ENCODE assay signal across 7 cellular contexts in genomic region chr15:63189955-63190691, GRCh38. TPM values are rescaled to one million over a fixed set of nuclear protein-coding genes. Genes with fewer than 3 reads are reported as not detected.
DNase-seq lines count a peak whose midpoint lies in the region; ATAC-seq and TF ChIP-seq lines count a peak whose summit lies in the region.

No MANE protein-coding gene starts in this region.

- CTCF ChIA-PET in Panc1 (lab: Charles Lee), result interaction anchor here (0.6 kb wide), 1 partner anchor 11 kb away, joined by 3 read pairs; no protein-coding TSS in a partner anchor

- 7 to 13% methylated on average over 9 of the region's 9 CpGs for WGBS in ectodermal cell, 2 experiments

- H3K27ac ChIP-seq in Panc1 (ENCODE audit: low read length) (peak overlapping the region; percentile 71), ectodermal cell (ENCODE audit: insufficient read depth, low read depth, low read length, poor library complexity, severe bottlenecking) (no peak overlapping the region), neural progenitor cell (no peak overlapping the region)

- H3K4me1 ChIP-seq in HAP-1 (peaks cover 24% of the 10 kb centered on the region), Panc1 (ENCODE audit: control insufficient read depth, insufficient read depth, low read length) (peaks cover 18% of the 10 kb centered on the region), ectodermal cell (ENCODE audit: control insufficient read depth, insufficient read depth, low read length) (peaks cover 17% of the 10 kb centered on the region), neural progenitor cell (peaks cover 35% of the 10 kb centered on the region)

- H3K27me3 ChIP-seq in HAP-1 (ENCODE audit: low read depth) (no peaks in the 10 kb centered on the region), Panc1 (ENCODE audit: control insufficient read depth, insufficient read depth, low read length) (no peaks in the 10 kb centered on the region), ectodermal cell (ENCODE audit: control insufficient read depth, insufficient read depth, low read length, poor library complexity, severe bottlenecking) (no peaks in the 10 kb centered on the region), neural progenitor cell (no peaks in the 10 kb centered on the region)

- H3K9me3 Mint-ChIP-seq in neural progenitor cell, result no peaks in the 10 kb centered on the region

- TF ChIP-seq CTCF in Panc1 (IDR thresholded peaks at IDR 0.05) (no peak), neural progenitor cell (IDR thresholded peaks at IDR 0.05) (no peak), GM10266 (IDR thresholded peaks at IDR 0.05; ENCODE audit: control insufficient read depth, insufficient read depth, low read depth, missing control alignments) (no peak)

- peak overlapping the region; percentile 59 for H3K9ac ChIP-seq in neural progenitor cell

- POLR2A ChIA-PET in Panc1 (lab: Charles Lee), result no interaction called here

- H3K27ac Mint-ChIP-seq in neural progenitor cell, result peak overlapping the region; percentile 16

- BruUV-seq in Panc1 (replicated peaks; lab: Mats Ljungman, UMichigan), result no TSS peak

- peaks cover 54% of the 10 kb centered on the region for H3K79me2 ChIP-seq in neural progenitor cell (ENCODE audit: low read depth)

- intact Hi-C loops in Panc1 (cut with micrococcal nuclease; ENCODE audit: unreplicated experiment), result loop anchor here (10.0 kb wide), 1 partner anchor 215 kb away; no protein-coding TSS in a partner anchor

- in situ Hi-C loops in HAP-1 (cut with MboI; ENCODE audit: low sequenced_read_pairs) (no loop called here), Panc1 (cut with HindIII; ENCODE audit: low pct_unique_long_range_greater_than_20kb, low sequenced_read_pairs) (no loop called here)

- H3K36me3 Mint-ChIP-seq in neural progenitor cell, result peaks cover 2% of the 10 kb centered on the region

- DNase-seq in HAP-1 (ENCODE audit: low spot score in 2 of 2) (no peak), Panc1 (ENCODE audit: low read depth, low spot score) (no peak), neural progenitor cell (ENCODE audit: low spot score) (peak; percentile 47), GM10266 (ENCODE audit: extremely low spot score) (no peak)

- peak overlapping the region; percentile 88 for H3K4me3 Mint-ChIP-seq in neural progenitor cell

- peak overlapping the region; percentile 93 for H2AFZ ChIP-seq in neural progenitor cell (replicated peaks)

- H3K27me3 Mint-ChIP-seq in neural progenitor cell (ENCODE audit: insufficient read depth, low read depth), result peaks cover 3% of the 10 kb centered on the region

- H3F3A ChIP-seq in neural progenitor cell (ENCODE audit: low read depth), result peaks cover 12% of the 10 kb centered on the region

- H3K4me3 ChIP-seq in HAP-1 (peak overlapping the region; percentile 63), Panc1 (ENCODE audit: low read depth in 2 of 2, low read length in 2 of 2) (peak overlapping the region; percentile 67 to 71), ectodermal cell (ENCODE audit: insufficient read depth, low read depth, low read length) (peak overlapping the region; percentile 92), neural progenitor cell (peak overlapping the region; percentile 98)

- peaks cover 51% of the 10 kb centered on the region for H3K4me1 Mint-ChIP-seq in neural progenitor cell

- peak overlapping the region; percentile 78 for H3K4me2 ChIP-seq in neural progenitor cell

- H3K36me3 ChIP-seq in HAP-1 (replicated peaks) (no peaks in the 10 kb centered on the region), Panc1 (ENCODE audit: control insufficient read depth, insufficient read depth, low read length) (no peaks in the 10 kb centered on the region; the same call in 1 of the 2 replicates), ectodermal cell (ENCODE audit: control insufficient read depth, insufficient read depth, low read length) (no peaks in the 10 kb centered on the region), neural progenitor cell (no peaks in the 10 kb centered on the region)

- H4K20me1 ChIP-seq in neural progenitor cell (ENCODE audit: low read depth), result peaks cover 22% of the 10 kb centered on the region

- ATAC-seq in Panc1 (no peak), HG02973 (IDR thresholded peaks at IDR 0.05; ENCODE audit: unreplicated experiment) (no peak), HG03139 (IDR thresholded peaks at IDR 0.05; ENCODE audit: unreplicated experiment) (no peak)

- no peaks in the 10 kb centered on the region for H3K9me3 ChIP-seq in HAP-1
- no peaks in the 10 kb centered on the region for H3K9me3 ChIP-seq in Panc1 (ENCODE audit: control insufficient read depth, insufficient read depth, low read depth, low read length)
- H3K9me3 ChIP-seq in ectodermal cell (ENCODE audit: control insufficient read depth, low read length), result no peaks in the 10 kb centered on the region
- no peaks in the 10 kb centered on the region for H3K9me3 ChIP-seq in neural progenitor cell (ENCODE audit: low read depth)

RNA-seq across cellular contexts. Expression of gene RAB8B, which starts 0.7 kb away (rescaled TPM):
- total RNA-seq in Panc1 (2021; ENCODE audit: unreplicated experiment) (17.6 TPM), neural progenitor cell (ENCODE audit: low replicate concordance) (61.3 and 107 TPM in 2 replicates)
- polyA plus RNA-seq in Panc1 (2012; ENCODE audit: insufficient read length), result 9.0 TPM
- 59.3 TPM for polyA plus RNA-seq in ectodermal cell (2013, experiment 1 of 4)
- 57.6 TPM for polyA plus RNA-seq in ectodermal cell (2013, experiment 2 of 4)
- polyA plus RNA-seq in ectodermal cell (2013, experiment 3 of 4), result 31.3 TPM
- 39.3 TPM for polyA plus RNA-seq in ectodermal cell (2013, experiment 4 of 4)

RNA-seq across cellular contexts. Expression of gene RPS27L, which starts 32.8 kb away (rescaled TPM):
- 61.3 TPM for total RNA-seq in Panc1 (2021; ENCODE audit: unreplicated experiment)
- polyA plus RNA-seq in Panc1 (2012; ENCODE audit: insufficient read length), result 24.1 TPM
- 115 TPM for polyA plus RNA-seq in ectodermal cell (2013, experiment 1 of 4)
- polyA plus RNA-seq in ectodermal cell (2013, experiment 2 of 4), result 105 TPM
- polyA plus RNA-seq in ectodermal cell (2013, experiment 3 of 4), result 120 TPM
- 125 TPM for polyA plus RNA-seq in ectodermal cell (2013, experiment 4 of 4)
- total RNA-seq in neural progenitor cell (ENCODE audit: low replicate concordance), result 57.8 and 111 TPM in 2 replicates
